Comparison of ENCODE assay signal across 1 cellular context in genomic region chr1:179231923-179232322, GRCh38.
TF ChIP-seq lines count a peak whose summit lies in the region.

No MANE protein-coding gene starts in this region.

TF ChIP-seq in A549, 52 proteins besides CTCF, POLR2A, EP300 and RAD21:
- TF ChIP-seq JUN (IDR thresholded peaks at IDR 0.05) (peak in 1 of 2 experiments; percentile 28; a peak in 1 of 5 replicates), NPAS2 (CRISPR knock-in tag; IDR thresholded peaks at IDR 0.05; ENCODE audit: borderline replicate concordance) (no peak), ZFP36 (IDR thresholded peaks at IDR 0.05; ENCODE audit: borderline replicate concordance, partially characterized antibody) (no peak), GATA3 (IDR thresholded peaks at IDR 0.05; ENCODE audit: borderline replicate concordance) (peak; percentile 33; the same call in 1 of the 2 replicates), JUNB (IDR thresholded peaks at IDR 0.05) (peak; percentile 26; the same call in 1 of the 2 replicates), HOXB5 (CRISPR knock-in tag; IDR thresholded peaks at IDR 0.05) (no peak), FOSL2 (IDR thresholded peaks at IDR 0.05) (no peak), FOSL2 (CRISPR knock-in tag; IDR thresholded peaks at IDR 0.05) (peak; percentile 32; the same call in 1 of the 2 replicates)
